In genomic region chr15:72199721-72200212, GRCh38 we compare ENCODE assay signal across 1 cellular context.
TF ChIP-seq lines count a peak whose summit lies in the region.

No MANE protein-coding gene starts in this region.

TF ChIP-seq in GM12878, 131 proteins besides CTCF, POLR2A, EP300 and RAD21 (continued from another document):
- peak; percentile 12; the same call in 1 of the 2 replicates for TF ChIP-seq BACH1 (IDR thresholded peaks at IDR 0.05; ENCODE audit: borderline replicate concordance)
- peak; percentile 45 for TF ChIP-seq E2F8 (IDR thresholded peaks at IDR 0.05; ENCODE audit: low read depth, partially characterized antibody)
- TF ChIP-seq POU2F2 (IDR thresholded peaks at IDR 0.05; ENCODE audit: borderline replicate concordance, low read depth, low read length) = 0 out of 3 replicates have a peak, but pooled peaks have one; percentile 33
- TF ChIP-seq LARP7 (IDR thresholded peaks at IDR 0.05) = no peak
- peak; percentile 54 for TF ChIP-seq RUNX3 (IDR thresholded peaks at IDR 0.05; ENCODE audit: low read length)
- peak; percentile 74 for TF ChIP-seq SMC3 (IDR thresholded peaks at IDR 0.05; ENCODE audit: borderline replicate concordance, low read length)
- TF ChIP-seq TCF12 (IDR thresholded peaks at IDR 0.05; ENCODE audit: low read depth, low read length) = 0 out of 2 replicates have a peak, but pooled peaks have one; percentile 41
- no peak for TF ChIP-seq SREBF2 (IDR thresholded peaks at IDR 0.05; ENCODE audit: low read length)
